11 cellular contexts compared by ENCODE assay signal in genomic region chr6:63904844-63905243, GRCh38.
DNase-seq lines count a peak whose midpoint lies in the region; ATAC-seq lines count a peak whose summit lies in the region.
"Had no signal": no experiment of that assay in that cellular context is flagged by ENCODE, and none has a peak within 500 bp of the region (broad histone marks: within the 10 kb centered on the region; RNA-seq: fewer than 3 reads in every experiment).

No MANE protein-coding gene starts in this region.

- peaks cover 5% of the 10 kb centered on the region for H3K4me1 Mint-ChIP-seq in stimulated activated naive CD8-positive, alpha-beta T cell treated with anti-CD3 and anti-CD28 coated beads, Interleukin-15, amount 100 ng/mL, for 72 hours

- H3K4me3 Mint-ChIP-seq in stimulated activated naive CD8-positive, alpha-beta T cell treated with anti-CD3 and anti-CD28 coated beads, Interleukin-15, amount 100 ng/mL, for 72 hours, result no peak overlapping the region
- H3K4me3 Mint-ChIP-seq: dendritic cell treated with granulocyte-macrophage colony-stimulating factor and Interleukin-4, amounts not matched to agents 40 ng/mL and 50 ng/mL, for 4 days; stimulated activated naive CD8-positive, alpha-beta T cell treated with anti-CD3 and anti-CD28 coated beads, Interleukin-15, Interleukin-2, amounts not matched to agents 100 ng/mL and 50 ng/mL, for 24 hours had no signal

- peak; percentile 30 for DNase-seq in KG1 (lab: John Stamatoyannopoulos, UW)
- peak; percentile 43 for DNase-seq in astrocyte of the hippocampus (ENCODE audit: low read depth, low spot score)
- peak; percentile 76 for DNase-seq in non-pigmented ciliary epithelial cell (ENCODE audit: low read depth)
- DNase-seq in stimulated activated naive CD8-positive, alpha-beta T cell treated with anti-CD3 and anti-CD28 coated beads, Interleukin-15, amount 100 ng/mL, for 72 hours, result no peak
- DNase-seq in NCI-H2029 (lab: John Stamatoyannopoulos, UW), result no peak
- DNase-seq in SIG-M5 treated with dmso at 0.1 percent for 504 hours (lab: John Stamatoyannopoulos, UW; ENCODE audit: unreplicated experiment), result no peak
- DNase-seq: NCI-H1417 had no signal

- H3K27me3 Mint-ChIP-seq in stimulated activated naive CD8-positive, alpha-beta T cell treated with anti-CD3 and anti-CD28 coated beads, Interleukin-15, amount 100 ng/mL, for 72 hours, result no peaks in the 10 kb centered on the region
- H3K27me3 Mint-ChIP-seq: dendritic cell treated with granulocyte-macrophage colony-stimulating factor and Interleukin-4, amounts not matched to agents 40 ng/mL and 50 ng/mL, for 4 days; stimulated activated naive CD8-positive, alpha-beta T cell treated with anti-CD3 and anti-CD28 coated beads, Interleukin-15, Interleukin-2, amounts not matched to agents 100 ng/mL and 50 ng/mL, for 24 hours had no signal

- peak overlapping the region in 1 of 2 donors; percentile 72 for H3K27ac Mint-ChIP-seq in stimulated activated naive CD8-positive, alpha-beta T cell treated with anti-CD3 and anti-CD28 coated beads, Interleukin-15, amount 100 ng/mL, for 72 hours
- H3K27ac Mint-ChIP-seq: dendritic cell treated with granulocyte-macrophage colony-stimulating factor and Interleukin-4, amounts not matched to agents 40 ng/mL and 50 ng/mL, for 4 days; stimulated activated naive CD8-positive, alpha-beta T cell treated with anti-CD3 and anti-CD28 coated beads, Interleukin-15, Interleukin-2, amounts not matched to agents 100 ng/mL and 50 ng/mL, for 24 hours had no signal

- peak; percentile 60 for ATAC-seq in GM19455 (IDR thresholded peaks at IDR 0.05; ENCODE audit: unreplicated experiment)
- no peak for ATAC-seq in stimulated activated naive CD8-positive, alpha-beta T cell treated with anti-CD3 and anti-CD28 coated beads, Interleukin-15, amount 100 ng/mL, for 72 hours
- ATAC-seq in HG03469 (IDR thresholded peaks at IDR 0.05; ENCODE audit: unreplicated experiment), result no peak

- H3K9me3 Mint-ChIP-seq in stimulated activated naive CD8-positive, alpha-beta T cell treated with anti-CD3 and anti-CD28 coated beads, Interleukin-15, amount 100 ng/mL, for 72 hours, result no peaks in the 10 kb centered on the region
- H3K9me3 Mint-ChIP-seq: dendritic cell treated with granulocyte-macrophage colony-stimulating factor and Interleukin-4, amounts not matched to agents 40 ng/mL and 50 ng/mL, for 4 days; stimulated activated naive CD8-positive, alpha-beta T cell treated with anti-CD3 and anti-CD28 coated beads, Interleukin-15, Interleukin-2, amounts not matched to agents 100 ng/mL and 50 ng/mL, for 24 hours had no signal

Comparison
In these comparisons a context has a peak if more than half of its experiments do, and no peak if none do; other contexts are left out.
1. DNase-seq: peak in KG1 (single experiment), astrocyte of the hippocampus (single experiment) and non-pigmented ciliary epithelial cell (single experiment); none in stimulated activated naive CD8-positive, alpha-beta T cell treated with anti-CD3 and anti-CD28 coated beads, Interleukin-15, amount 100 ng/mL, for 72 hours (0 of 2), NCI-H2029 (single experiment) and SIG-M5 treated with dmso at 0.1 percent for 504 hours (single experiment).